15 cellular contexts compared by ENCODE assay signal in the genomic region with DNA sequence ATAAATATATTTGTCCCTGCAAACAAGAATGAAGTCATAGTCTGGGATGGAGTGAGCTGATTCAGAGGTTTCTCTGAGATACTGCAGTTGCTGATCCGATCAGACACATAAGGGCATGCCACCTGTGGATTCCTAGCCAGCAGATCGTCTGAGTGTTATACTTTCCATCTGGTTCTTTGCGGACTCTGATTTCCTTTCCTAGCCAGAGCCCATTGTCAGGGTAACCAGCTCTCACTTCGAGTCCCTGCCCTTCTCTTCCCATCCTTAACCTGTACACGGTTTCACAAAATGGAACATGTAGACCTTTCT.
"Had no signal": no experiment of that assay in that cellular context is flagged by ENCODE, and none has a peak within 500 bp of the region (broad histone marks: within the 10 kb centered on the region; RNA-seq: fewer than 3 reads in every experiment).

No MANE protein-coding gene starts in this region.

- H3K9me3 Mint-ChIP-seq: activated naive CD4-positive, alpha-beta T cell treated with anti-CD3 and anti-CD28 coated beads, Interleukin-2, amount 50 U/mL, for 24 hours; activated T-cell treated with anti-CD3 and anti-CD28 coated beads, Interleukin-2, amount 50 U/mL, for 24 hours; neural crest cell; T-helper 1 cell treated with Interleukin-12 subunit alpha and Interleukin-12 subunit beta and Interleukin-4 antibody, amounts not matched to agents 30 μg/mL and 1 μg/mL, for 36 hours had no signal

- ATAC-seq: heart left ventricle, left ventricle myocardium superior, pancreas had no signal

- H3K27me3 ChIP-seq: heart left ventricle, pancreas, thyroid gland, uterus had no signal

- H3K27ac Mint-ChIP-seq: activated naive CD4-positive, alpha-beta T cell treated with anti-CD3 and anti-CD28 coated beads, Interleukin-2, amount 50 U/mL, for 24 hours; activated T-cell treated with anti-CD3 and anti-CD28 coated beads, Interleukin-2, amount 50 U/mL, for 24 hours; T-helper 1 cell treated with Interleukin-12 subunit alpha and Interleukin-12 subunit beta and Interleukin-4 antibody, amounts not matched to agents 30 μg/mL and 1 μg/mL, for 36 hours had no signal

- H3K36me3 Mint-ChIP-seq: activated naive CD4-positive, alpha-beta T cell treated with anti-CD3 and anti-CD28 coated beads, Interleukin-2, amount 50 U/mL, for 24 hours had no signal

- H3K4me3 Mint-ChIP-seq: activated naive CD4-positive, alpha-beta T cell treated with anti-CD3 and anti-CD28 coated beads, Interleukin-2, amount 50 U/mL, for 24 hours; activated T-cell treated with anti-CD3 and anti-CD28 coated beads, Interleukin-2, amount 50 U/mL, for 24 hours; neural crest cell; T-helper 1 cell treated with Interleukin-12 subunit alpha and Interleukin-12 subunit beta and Interleukin-4 antibody, amounts not matched to agents 30 μg/mL and 1 μg/mL, for 36 hours had no signal

- H3K4me3 ChIP-seq: heart left ventricle, pancreas, thyroid gland, uterus had no signal

- FAIRE-seq: frontal cortex, pancreas, TTC549 had no signal

- DNase-seq: activated CD4-positive, alpha-beta T cell treated with anti-CD3 and anti-CD28 coated beads, Interleukin-2, amount 50 U/mL, for 1 hour; activated effector memory CD4-positive, alpha-beta T cell treated with Interleukin-2 at 50 U/mL for 16 hours; activated T-cell treated with anti-CD3 and anti-CD28 coated beads, Interleukin-2, amount 50 U/mL, for 24 hours; amniotic stem cell; heart left ventricle; left ventricle myocardium superior; mesenchymal stem cell; pancreas; thyroid gland; uterus had no signal

- H3K36me3 ChIP-seq: heart left ventricle, pancreas, thyroid gland, uterus had no signal

- H3K27ac ChIP-seq: heart left ventricle, pancreas, uterus had no signal
